9 cellular contexts compared by ENCODE assay signal in genomic region chr5:154478224-154478565, GRCh38. TPM values are rescaled to one million over a fixed set of nuclear protein-coding genes. Genes with fewer than 3 reads are reported as not detected.
DNase-seq lines count a peak whose midpoint lies in the region; ATAC-seq and TF ChIP-seq lines count a peak whose summit lies in the region.
"Had no signal": no experiment of that assay in that cellular context is flagged by ENCODE, and none has a peak within 500 bp of the region (broad histone marks: within the 10 kb centered on the region; RNA-seq: fewer than 3 reads in every experiment).

HAND1 (minus strand) TSS chr5:154478227; CDS start chr5:154478008, 219 bp downstream.

- H3K4ac ChIP-seq in neuronal stem cell (ENCODE audit: low read length): no peak within 1 kb of the TSS

- no peak within 1 kb of the TSS for H4K91ac ChIP-seq in neuronal stem cell (ENCODE audit: low read depth, low read length, poor library complexity)

- H3K4me3 ChIP-seq in GM23338 (peak within 1 kb of the TSS; percentile 63), epithelial cell of proximal tubule (ENCODE audit: low read depth, low read length) (peak within 1 kb of the TSS; percentile 4), neuronal stem cell (ENCODE audit: low read length in 2 of 2) (peak within 1 kb of the TSS in 1 of 2 donors; percentile 50)
- H3K4me3 ChIP-seq: K562 had no signal

- H3K4me1 ChIP-seq in GM23338 (ENCODE audit: insufficient read depth) (peaks cover 83% of the 10 kb centered on the region), neuronal stem cell (ENCODE audit: control insufficient read depth in 2 of 2, insufficient read depth in 1 of 2, low read depth in 1 of 2, low read length in 2 of 2) (peaks cover 8% of the 10 kb centered on the region in 2 donors)

- peaks cover 100% of the 10 kb centered on the region for H3K27me3 Mint-ChIP-seq in GM23338 (ENCODE audit: insufficient read depth, low read depth, poor library complexity)

- peak within 1 kb of the TSS; percentile 38 for H2BK15ac ChIP-seq in neuronal stem cell (ENCODE audit: low read length)

- H3K4me1 Mint-ChIP-seq in GM23338: peaks cover 66% of the 10 kb centered on the region

- H3K79me2 ChIP-seq in GM23338 (replicated peaks; ENCODE audit: insufficient read depth): no peaks in the 10 kb centered on the region

- H3K23ac ChIP-seq in neuronal stem cell (ENCODE audit: low read depth, low read length, poor library complexity): peak within 1 kb of the TSS; percentile 62

- ATAC-seq in GM23338: peak; percentile 40
- no peak for ATAC-seq in HG02642 (IDR thresholded peaks at IDR 0.05; ENCODE audit: poor library complexity, unreplicated experiment)
- ATAC-seq in GM21381 (IDR thresholded peaks at IDR 0.05; ENCODE audit: unreplicated experiment): no peak
- ATAC-seq: K562 had no signal

- H2AK5ac ChIP-seq in neuronal stem cell (ENCODE audit: low read depth, low read length): peak within 1 kb of the TSS; percentile 36

- no peak within 1 kb of the TSS for H3K27ac ChIP-seq in GM23338 (ENCODE audit: low read depth)
- H3K27ac ChIP-seq in neuronal stem cell (replicated peaks; ENCODE audit: low read length): no peak within 1 kb of the TSS

- H3K36me3 Mint-ChIP-seq in GM23338 (ENCODE audit: low read depth): no peaks in the 10 kb centered on the region; the same call in 2 of the 3 replicates

- peak; percentile 96 for DNase-seq in GM23338 (ENCODE audit: low spot score)
- peak; percentile 86 for DNase-seq in NCI-H69 (lab: John Stamatoyannopoulos, UW)
- DNase-seq in epithelial cell of proximal tubule (ENCODE audit: low read depth): no peak
- peak; percentile 80 for DNase-seq in neuronal stem cell (ENCODE audit: low spot score)
- no peak for DNase-seq in NK-92 treated with Interleukin-12 subunit alpha and Interleukin-12 subunit beta, amount 100 ng/mL, for 24 hours (lab: John Stamatoyannopoulos, UW)
- DNase-seq in stimulated activated CD4-positive, alpha-beta T cell treated with anti-CD3 and anti-CD28 coated beads, Interleukin-4, amount 100 ng/mL, for 1 hour: no peak

- H3K18ac ChIP-seq in neuronal stem cell (ENCODE audit: low read length): peak within 1 kb of the TSS; percentile 46

- no CpG with 5 or more reads among the region's 20 CpGs for WGBS in neuronal stem cell (ENCODE audit: extremely low coverage in 2 of 2, insufficient read length in 2 of 2, insufficient replicate concordance in 1 of 2), 2 donors

- H2AFZ ChIP-seq in GM23338 (peak within 1 kb of the TSS; percentile 91), neuronal stem cell (ENCODE audit: low read length) (peak within 1 kb of the TSS; percentile 79)

- no peaks in the 10 kb centered on the region for H3K9me2 ChIP-seq in GM23338 (ENCODE audit: insufficient read depth)

- peak within 1 kb of the TSS; percentile 73 for H3K9ac ChIP-seq in neuronal stem cell (ENCODE audit: low read depth, low read length, poor library complexity)

- H4K20me1 ChIP-seq in GM23338 (replicated peaks; ENCODE audit: insufficient read depth): peaks cover 32% of the 10 kb centered on the region

- H2BK12ac ChIP-seq in neuronal stem cell (ENCODE audit: low read length): no peak within 1 kb of the TSS

- peaks cover 2% of the 10 kb centered on the region; the same call in 1 of the 3 replicates for H3K9me3 Mint-ChIP-seq in GM23338

- H4K8ac ChIP-seq in neuronal stem cell (ENCODE audit: low read depth, low read length): no peak within 1 kb of the TSS

- peaks cover 23% of the 10 kb centered on the region for H3F3A ChIP-seq in GM23338 (replicated peaks; ENCODE audit: low read depth)

- H3K27me3 ChIP-seq in GM23338 (ENCODE audit: insufficient read depth) (peaks cover 100% of the 10 kb centered on the region), neuronal stem cell (ENCODE audit: control insufficient read depth in 3 of 3, insufficient read depth in 3 of 3, low read depth in 1 of 3, low read length in 3 of 3) (peaks cover 85 to 100% (median 99%) of the 10 kb centered on the region in 3 experiments)

- H3K27ac Mint-ChIP-seq in GM23338: no peak within 1 kb of the TSS

- no peaks in the 10 kb centered on the region for H3K9me3 ChIP-seq in neuronal stem cell (replicated peaks in 1 of 2; ENCODE audit: control insufficient read depth in 2 of 2, insufficient read depth in 1 of 2, low read depth in 1 of 2, low read length in 2 of 2)

- no peaks in the 10 kb centered on the region for H3K36me3 ChIP-seq in GM23338 (ENCODE audit: insufficient read depth)
- no peaks in the 10 kb centered on the region for H3K36me3 ChIP-seq in neuronal stem cell (replicated peaks in 1 of 2; ENCODE audit: control insufficient read depth in 2 of 2, insufficient read depth in 2 of 2, low read length in 2 of 2)

- H2BK5ac ChIP-seq in neuronal stem cell (ENCODE audit: low read length): no peak within 1 kb of the TSS

- H3K4me2 ChIP-seq in GM23338 (peak within 1 kb of the TSS; percentile 92), neuronal stem cell (ENCODE audit: insufficient read depth, low read length, poor library complexity, severe bottlenecking) (peak within 1 kb of the TSS; percentile 76)

- no peaks in the 10 kb centered on the region for H3K79me1 ChIP-seq in neuronal stem cell (ENCODE audit: low read depth, low read length)

- H2BK120ac ChIP-seq in neuronal stem cell (ENCODE audit: low read depth, low read length): no peak within 1 kb of the TSS

- H3K14ac ChIP-seq in neuronal stem cell (ENCODE audit: low read length): no peak within 1 kb of the TSS

- peak within 1 kb of the TSS; percentile 63 for H3K4me3 Mint-ChIP-seq in GM23338

- TF ChIP-seq CTCF in GM23338 (conservative IDR thresholded peaks at IDR 0.05; ENCODE audit: low read depth in 2 of 2) (no peak), epithelial cell of proximal tubule (conservative IDR thresholded peaks at IDR 0.05; ENCODE audit: low read depth, low read length) (no peak)

TF ChIP-seq in GM23338, 12 proteins besides CTCF, POLR2A, EP300 and RAD21:
- TF ChIP-seq REST (IDR thresholded peaks at IDR 0.05; ENCODE audit: unreplicated experiment) (no peak), STAT1 (IDR thresholded peaks at IDR 0.05; ENCODE audit: unreplicated experiment) (no peak), ZNF331 (CRISPR knock-in tag; IDR thresholded peaks at IDR 0.05; ENCODE audit: low read depth) (no peak), EZH2 (IDR thresholded peaks at IDR 0.05; ENCODE audit: low read depth, unreplicated experiment) (no peak)

RNA-seq across cellular contexts. Expression of gene HAND1, which starts in this region (rescaled TPM):
- not detected in 2 replicates for total RNA-seq in GM23338 (2014; rRNA removed; shearing (Covaris generic))
- polyA plus RNA-seq in GM23338 (2016; fragmentation: Nextera tagmentation; extraction: Ambion mirVana): not detected in 2 replicates
- not detected in 2 replicates for total RNA-seq in epithelial cell of proximal tubule
- polyA plus RNA-seq in neuronal stem cell (2013, experiment 1 of 2): not detected
- polyA plus RNA-seq in neuronal stem cell (2013, experiment 2 of 2): not detected
- total RNA-seq: K562 had no signal
- polyA plus RNA-seq: K562 had no signal

Comparison
In these comparisons a context has a peak if more than half of its experiments do, and no peak if none do; other contexts are left out.
1. Peak in DNase-seq, ATAC-seq, H3K4me3 ChIP-seq and H3K4me2 ChIP-seq in GM23338; RNA of the gene not detected or under 1 TPM.
2. DNase-seq: peak in NCI-H69 (single experiment) and neuronal stem cell (single experiment); none in epithelial cell of proximal tubule (single experiment), NK-92 treated with Interleukin-12 subunit alpha and Interleukin-12 subunit beta, amount 100 ng/mL, for 24 hours (single experiment) and stimulated activated CD4-positive, alpha-beta T cell treated with anti-CD3 and anti-CD28 coated beads, Interleukin-4, amount 100 ng/mL, for 1 hour (single experiment).